ENCODE assay signal across 18 cellular contexts in genomic region chr13:36059366-36059765, GRCh38.
DNase-seq lines count a peak whose midpoint lies in the region; ATAC-seq and TF ChIP-seq lines count a peak whose summit lies in the region.
"Had no signal": no experiment of that assay in that cellular context is flagged by ENCODE, and none has a peak within 500 bp of the region (broad histone marks: within the 10 kb centered on the region; RNA-seq: fewer than 3 reads in every experiment).

No MANE protein-coding gene starts in this region.

- H3K27ac Mint-ChIP-seq in nephron = peak overlapping the region; percentile 57 to 92 (median 79)
- H3K27ac Mint-ChIP-seq: CD4-positive, CD25-positive, alpha-beta regulatory T cell had no signal

- intact Hi-C loops in left ventricle myocardium superior (cut with micrococcal nuclease) = no loop called here

- DNase-seq in left ventricle myocardium superior (peak; percentile 32), right atrium auricular region (ENCODE audit: low spot score) (no peak), astrocyte of the cerebellum (ENCODE audit: low read depth) (peak; percentile 62), Peyer's patch (no peak), HUDEP-2 (lab: John Stamatoyannopoulos, UW; ENCODE audit: unreplicated experiment in 76 of 76) (no peak)
- DNase-seq: Calu3; CD4-positive, CD25-positive, alpha-beta regulatory T cell; DND-41; GDM1; H7; MM.1S; NCI-H1417 treated with DMSO at 0.1 percent for 48 hours; NCI-H2029 treated with DMSO at 0.1 percent for 48 hours; NCI-H774 had no signal

- H3K9me3 Mint-ChIP-seq in nephron = no peaks in the 10 kb centered on the region

- TF ChIP-seq CTCF in right atrium auricular region (IDR thresholded peaks at IDR 0.05) (no peak), astrocyte of the cerebellum (IDR thresholded peaks at IDR 0.05; ENCODE audit: low read depth, low read length, missing control alignments) (no peak), nephron (IDR thresholded peaks at IDR 0.05; ENCODE audit: unreplicated experiment in 3 of 3) (no peak), Peyer's patch (IDR thresholded peaks at IDR 0.05) (no peak)

- no peaks in the 10 kb centered on the region for H3K9me3 ChIP-seq in right atrium auricular region
- no peaks in the 10 kb centered on the region for H3K9me3 ChIP-seq in Peyer's patch
- H3K9me3 ChIP-seq: A549 had no signal

- H3K36me3 Mint-ChIP-seq in nephron (ENCODE audit: low read depth) = no peaks in the 10 kb centered on the region

- H3K4me3 ChIP-seq in right atrium auricular region = no peak overlapping the region
- H3K4me3 ChIP-seq in astrocyte of the cerebellum (ENCODE audit: low read depth, low read length) = no peak overlapping the region
- H3K4me3 ChIP-seq in Peyer's patch = no peak overlapping the region
- H3K4me3 ChIP-seq: A549 had no signal

- no peaks in the 10 kb centered on the region for H3K27me3 Mint-ChIP-seq in nephron (ENCODE audit: low read depth)
- H3K27me3 Mint-ChIP-seq: CD4-positive, CD25-positive, alpha-beta regulatory T cell had no signal

- no peak for TF ChIP-seq POLR2A in Peyer's patch (IDR thresholded peaks at IDR 0.05)

- no peaks in the 10 kb centered on the region for H3K36me3 ChIP-seq in right atrium auricular region
- no peaks in the 10 kb centered on the region for H3K36me3 ChIP-seq in Peyer's patch

- in situ Hi-C loops in astrocyte of the cerebellum (cut with HindIII; ENCODE audit: low sequenced_read_pairs) = no loop called here

- H3K27ac ChIP-seq in right atrium auricular region = no peak overlapping the region
- no peak overlapping the region for H3K27ac ChIP-seq in Peyer's patch
- H3K27ac ChIP-seq: A549 had no signal

- peaks cover 56% of the 10 kb centered on the region for H3K4me1 Mint-ChIP-seq in nephron
- H3K4me1 Mint-ChIP-seq: CD4-positive, CD25-positive, alpha-beta regulatory T cell had no signal

- H3K4me3 Mint-ChIP-seq in nephron = peak overlapping the region in 1 of 3 experiments; percentile 4
- H3K4me3 Mint-ChIP-seq: CD4-positive, CD25-positive, alpha-beta regulatory T cell had no signal

- H3K4me1 ChIP-seq in right atrium auricular region = no peaks in the 10 kb centered on the region
- H3K4me1 ChIP-seq in Peyer's patch = no peaks in the 10 kb centered on the region
- H3K4me1 ChIP-seq: A549 had no signal

- ATAC-seq in left ventricle myocardium superior (no peak), HG02852 (IDR thresholded peaks at IDR 0.05; ENCODE audit: unreplicated experiment) (no peak)
- ATAC-seq: A549, HepG2 had no signal

- H3K27me3 ChIP-seq in right atrium auricular region = no peaks in the 10 kb centered on the region
- no peaks in the 10 kb centered on the region for H3K27me3 ChIP-seq in Peyer's patch

Comparison
In these comparisons a context has a peak if more than half of its experiments do, and no peak if none do; other contexts are left out.
1. DNase-seq: peak in left ventricle myocardium superior (single experiment) and astrocyte of the cerebellum (single experiment); none in right atrium auricular region (single experiment), Peyer's patch (0 of 3) and HUDEP-2 (0 of 76).